19 cellular contexts compared by ENCODE assay signal in the genomic region with DNA sequence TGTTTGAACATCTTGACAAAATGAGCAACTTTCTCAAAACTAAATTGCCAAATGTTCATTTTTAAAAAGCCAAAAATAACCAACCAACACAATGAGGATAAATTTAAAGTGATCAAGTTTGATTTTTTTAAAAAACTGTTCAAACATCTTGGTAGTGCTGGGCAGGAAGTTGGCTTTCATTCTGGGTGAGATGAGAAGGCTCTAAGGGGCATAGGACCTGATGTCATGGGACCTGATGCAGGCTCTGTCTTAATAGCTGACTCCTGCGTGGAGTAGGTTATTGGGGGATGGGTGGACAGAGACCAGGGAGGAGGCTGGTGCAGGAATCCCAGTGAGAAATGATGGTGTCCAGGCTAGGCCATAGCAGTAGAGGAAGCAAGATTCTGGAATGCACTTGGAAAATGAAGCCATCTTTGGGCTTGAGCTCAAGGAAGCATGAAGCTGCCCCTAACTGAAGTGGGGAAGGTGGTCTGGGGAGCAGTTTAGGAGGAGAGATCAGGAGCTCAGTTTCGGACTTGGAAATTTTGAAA. TPM values are rescaled to one million over a fixed set of nuclear protein-coding genes. Genes with fewer than 3 reads are reported as not detected.
DNase-seq lines count a peak whose midpoint lies in the region; ATAC-seq, FAIRE-seq and TF ChIP-seq lines count a peak whose summit lies in the region.
"Had no signal": no experiment of that assay in that cellular context is flagged by ENCODE, and none has a peak within 500 bp of the region (broad histone marks: within the 10 kb centered on the region; RNA-seq: fewer than 3 reads in every experiment).

No MANE protein-coding gene starts in this region.

- ATAC-seq in activated T-cell treated with anti-CD3 and anti-CD28 coated beads, Interleukin-2, amount 50 U/mL, for 72 hours (replicated peaks in 1 of 2) = no peak
- no peak for ATAC-seq in GM12878
- no peak for ATAC-seq in stimulated activated naive B cell treated with anti-CD40 and anti-IgM and Interleukin-4, amounts not matched to agents 10 μg/mL and 1 μg/mL and 100 μg/mL, for 72 hours (replicated peaks)

- no peaks in the 10 kb centered on the region for H3K9me2 ChIP-seq in GM23248 (ENCODE audit: insufficient read depth)

- peaks cover 95% of the 10 kb centered on the region for H3K4me1 Mint-ChIP-seq in activated T-cell treated with anti-CD3 and anti-CD28 coated beads, Interleukin-2, amount 50 U/mL, for 72 hours (ENCODE audit: low read depth)
- H3K4me1 Mint-ChIP-seq in T-helper 2 cell treated with Interferon-gamma antibody and Interleukin-4, amounts not matched to agents 5 μg/mL and 100 μg/mL, for 36 hours (ENCODE audit: low read depth) = peaks cover 58% of the 10 kb centered on the region
- peaks cover 32 to 67% of the 10 kb centered on the region in 2 donors for H3K4me1 Mint-ChIP-seq in stimulated activated naive B cell treated with anti-CD40 and anti-IgM and Interleukin-4, amounts not matched to agents 10 μg/mL and 1 μg/mL and 100 μg/mL, for 72 hours

- H3K27me3 Mint-ChIP-seq in activated T-cell treated with anti-CD3 and anti-CD28 coated beads, Interleukin-2, amount 50 U/mL, for 72 hours (ENCODE audit: low read depth) = no peaks in the 10 kb centered on the region
- no peaks in the 10 kb centered on the region for H3K27me3 Mint-ChIP-seq in T-helper 2 cell treated with Interferon-gamma antibody and Interleukin-4, amounts not matched to agents 5 μg/mL and 100 μg/mL, for 36 hours (ENCODE audit: low read depth)
- H3K27me3 Mint-ChIP-seq in stimulated activated naive B cell treated with anti-CD40 and anti-IgM and Interleukin-4, amounts not matched to agents 10 μg/mL and 1 μg/mL and 100 μg/mL, for 72 hours = no peaks in the 10 kb centered on the region

- no peaks in the 10 kb centered on the region for H4K20me1 ChIP-seq in GM12878 (ENCODE audit: control insufficient read depth, insufficient read depth)
- H4K20me1 ChIP-seq in GM23248 (ENCODE audit: insufficient read depth) = no peaks in the 10 kb centered on the region

- H2AFZ ChIP-seq in GM12878 (ENCODE audit: control insufficient read depth, low read depth, low read length) (no peak overlapping the region), GM23248 (no peak overlapping the region)

- RAD21 ChIA-PET in GM12878 (lab: Charles Lee; ENCODE audit: unreplicated experiment) = interaction anchor here (1.1 to 22.0 kb wide), 9 partner anchors 10 to 76 kb away, joined by 3 to 473 read pairs (median 7); a partner anchor contains a TSS

- H3K9me3 Mint-ChIP-seq in activated T-cell treated with anti-CD3 and anti-CD28 coated beads, Interleukin-2, amount 50 U/mL, for 72 hours = no peaks in the 10 kb centered on the region
- no peaks in the 10 kb centered on the region for H3K9me3 Mint-ChIP-seq in T-helper 2 cell treated with Interferon-gamma antibody and Interleukin-4, amounts not matched to agents 5 μg/mL and 100 μg/mL, for 36 hours
- no peaks in the 10 kb centered on the region for H3K9me3 Mint-ChIP-seq in stimulated activated naive B cell treated with anti-CD40 and anti-IgM and Interleukin-4, amounts not matched to agents 10 μg/mL and 1 μg/mL and 100 μg/mL, for 72 hours

- H3K36me3 Mint-ChIP-seq in activated T-cell treated with anti-CD3 and anti-CD28 coated beads, Interleukin-2, amount 50 U/mL, for 72 hours (ENCODE audit: insufficient read depth in 2 of 2) = peaks cover 4 to 23% of the 10 kb centered on the region in 2 donors
- peaks cover 51% of the 10 kb centered on the region for H3K36me3 Mint-ChIP-seq in T-helper 2 cell treated with Interferon-gamma antibody and Interleukin-4, amounts not matched to agents 5 μg/mL and 100 μg/mL, for 36 hours (ENCODE audit: low read depth)
- peaks cover 39 to 54% of the 10 kb centered on the region in 2 donors for H3K36me3 Mint-ChIP-seq in stimulated activated naive B cell treated with anti-CD40 and anti-IgM and Interleukin-4, amounts not matched to agents 10 μg/mL and 1 μg/mL and 100 μg/mL, for 72 hours

- BruUV-seq in GM12878 (replicated peaks; lab: Mats Ljungman, UMichigan) = no TSS peak

- no peaks in the 10 kb centered on the region for H3K27me3 ChIP-seq in GM12878 (replicated peaks in 1 of 2; ENCODE audit: control insufficient read depth in 2 of 2, insufficient read depth in 2 of 2, low read length in 1 of 2)
- H3K27me3 ChIP-seq in GM23248 (replicated peaks; ENCODE audit: insufficient read depth) = no peaks in the 10 kb centered on the region
- H3K27me3 ChIP-seq: sigmoid colon had no signal

- no peak for TF ChIP-seq POLR2A in GM12878 (IDR thresholded peaks at IDR 0.05; ENCODE audit: low read depth, low read length)

- H3K4me2 ChIP-seq in GM12878 (ENCODE audit: control insufficient read depth, insufficient read depth) (no peak overlapping the region), GM23248 (ENCODE audit: unreplicated experiment) (no peak overlapping the region)
- H3K4me2 ChIP-seq: KMS-11 had no signal

- H3K4me1 ChIP-seq in GM12878 (ENCODE audit: control insufficient read depth, insufficient read depth, low read length) (peaks cover 72% of the 10 kb centered on the region), GM23248 (ENCODE audit: insufficient read depth) (peaks cover 36% of the 10 kb centered on the region)
- H3K4me1 ChIP-seq: sigmoid colon had no signal

- intact Hi-C loops in GM12878 (cut with micrococcal nuclease; ENCODE audit: unreplicated experiment) = no loop called here

- SMC1A ChIA-PET in GM12878 (lab: Charles Lee; ENCODE audit: uncharacterized antibody, unreplicated experiment) = interaction anchor here (0.8 to 20.8 kb wide), 14 partner anchors 10 to 78 kb away, joined by 3 to 604 read pairs (median 3); a partner anchor contains a TSS

- H3K4me3 ChIP-seq in GM12878 (no peak overlapping the region), GM23248 (no peak overlapping the region)
- H3K4me3 ChIP-seq: sigmoid colon had no signal

- H3K9me3 ChIP-seq in GM12878 (replicated peaks; ENCODE audit: control insufficient read depth, insufficient read depth, low read length) (no peaks in the 10 kb centered on the region), GM23248 (ENCODE audit: low read depth) (no peaks in the 10 kb centered on the region)
- H3K9me3 ChIP-seq: sigmoid colon had no signal

- TF ChIP-seq RAD21 in GM12878 (IDR thresholded peaks at IDR 0.05; ENCODE audit: insufficient read depth, low read depth, low read length) = no peak

- peaks cover 50% of the 10 kb centered on the region for H3K79me2 ChIP-seq in GM12878 (ENCODE audit: control insufficient read depth, insufficient read depth, low read length)
- H3K79me2 ChIP-seq in GM23248 (ENCODE audit: insufficient read depth) = peaks cover 58% of the 10 kb centered on the region

- no peak for FAIRE-seq in GM12878 (lab: Jason Lieb, UNC)

- TF ChIP-seq EP300 in GM12878 (IDR thresholded peaks at IDR 0.05; ENCODE audit: borderline replicate concordance in 1 of 2, control insufficient read depth in 1 of 2, low read depth in 2 of 2, low read length in 2 of 2) = no peak

- peak overlapping the region; percentile 57 to 63 for H3K4me3 Mint-ChIP-seq in activated T-cell treated with anti-CD3 and anti-CD28 coated beads, Interleukin-2, amount 50 U/mL, for 72 hours
- peak overlapping the region; percentile 46 for H3K4me3 Mint-ChIP-seq in T-helper 2 cell treated with Interferon-gamma antibody and Interleukin-4, amounts not matched to agents 5 μg/mL and 100 μg/mL, for 36 hours
- H3K4me3 Mint-ChIP-seq in stimulated activated naive B cell treated with anti-CD40 and anti-IgM and Interleukin-4, amounts not matched to agents 10 μg/mL and 1 μg/mL and 100 μg/mL, for 72 hours = peak overlapping the region in 1 of 2 donors; percentile 50

- H3K27ac Mint-ChIP-seq in activated T-cell treated with anti-CD3 and anti-CD28 coated beads, Interleukin-2, amount 50 U/mL, for 72 hours = peak overlapping the region; percentile 91
- peak overlapping the region; percentile 67 for H3K27ac Mint-ChIP-seq in T-helper 2 cell treated with Interferon-gamma antibody and Interleukin-4, amounts not matched to agents 5 μg/mL and 100 μg/mL, for 36 hours
- peak overlapping the region; percentile 52 for H3K27ac Mint-ChIP-seq in stimulated activated naive B cell treated with anti-CD40 and anti-IgM and Interleukin-4, amounts not matched to agents 10 μg/mL and 1 μg/mL and 100 μg/mL, for 72 hours

- POLR2A ChIA-PET in GM12878 (lab: Charles Lee) = interaction anchor here (0.6 to 6.6 kb wide), 11 partner anchors 10 to 322 kb away, joined by 3 to 40 read pairs (median 10); a partner anchor contains a TSS

- H3K27ac ChIP-seq in GM12878 (ENCODE audit: control insufficient read depth, insufficient read depth) (peak overlapping the region; percentile 13; the same call in 1 of the 2 replicates), GM23248 (no peak overlapping the region)
- H3K27ac ChIP-seq: KMS-11, sigmoid colon had no signal

- TF ChIP-seq CTCF in GM12878 (IDR thresholded peaks at IDR 0.05 in 2 of 3, conservative IDR thresholded peaks at IDR 0.05 in 1 of 3; ENCODE audit: control insufficient read depth in 2 of 3, extremely low read depth in 1 of 3, insufficient read depth in 1 of 3, low read depth in 3 of 3, low read length in 3 of 3) = no peak

- WGBS in GM12878 (ENCODE audit: insufficient coverage, insufficient replicate concordance, low lambda C conversion rate, missing lambda C conversion rate) = 30% methylated on average over 2 of the region's 2 CpGs
- WGBS in GM23248 (ENCODE audit: low coverage in 1 of 2, low lambda C conversion rate in 2 of 2, missing lambda C conversion rate in 2 of 2), 2 experiments = 95 to 100% methylated on average over 2 of the region's 2 CpGs

- no peak overlapping the region for H3K9ac ChIP-seq in GM12878 (ENCODE audit: control insufficient read depth, insufficient read depth, low read length)
- no peak overlapping the region for H3K9ac ChIP-seq in GM23248
- H3K9ac ChIP-seq: KMS-11 had no signal

- H3K36me3 ChIP-seq in GM12878 (ENCODE audit: control insufficient read depth in 2 of 2, insufficient read depth in 2 of 2, low read length in 1 of 2) (no peaks in the 10 kb centered on the region; a peak in 1 of 4 replicates), GM23248 (ENCODE audit: low read depth) (no peaks in the 10 kb centered on the region)

- DNase-seq in activated T-cell treated with anti-CD3 and anti-CD28 coated beads, Interleukin-2, amount 50 U/mL, for 72 hours = no peak
- DNase-seq in activated T-cell treated with anti-CD3 and anti-CD28 coated beads, Interleukin-2, amount 50 U/mL, for 48 hours = no peak
- DNase-seq in T-helper 2 cell treated with Interferon-gamma antibody and Interleukin-4, amounts not matched to agents 5 μg/mL and 100 μg/mL, for 36 hours (ENCODE audit: low spot score) = no peak
- DNase-seq in GM12878 (ENCODE audit: low read depth, low spot score) (no peak), GM23248 (no peak), DMS53 treated with DMSO at 0.1 percent for 48 hours (lab: John Stamatoyannopoulos, UW; ENCODE audit: unreplicated experiment) (no peak), NCI-H524 treated with DMSO at 0.1 percent for 48 hours (lab: John Stamatoyannopoulos, UW) (no peak)
- no peak for DNase-seq in stimulated activated naive B cell treated with anti-CD40 and anti-IgM and Interleukin-4, amounts not matched to agents 10 μg/mL and 1 μg/mL and 100 μg/mL, for 72 hours
- DNase-seq: anterior cingulate cortex, HCEC 1CT, head of caudate nucleus, NCI-H1092, NCI-H69, OCI-M1, SHP77, sigmoid colon had no signal

- in situ Hi-C loops in GM12878 (cut with MboI) = no loop called here
- in situ Hi-C loops in GM23248 (cut with MboI) = loop anchor here (10.0 kb wide), 1 partner anchor 55 kb away; no protein-coding TSS in a partner anchor

- CTCF ChIA-PET in GM12878 (lab: Yijun Ruan, JAX) = interaction anchor here (0.6 to 4.8 kb wide), 14 partner anchors 10 to 183 kb away, joined by 3 to 21 read pairs (median 7); no protein-coding TSS in a partner anchor

- H3F3A ChIP-seq in GM23248 (ENCODE audit: insufficient read depth) = peaks cover 29% of the 10 kb centered on the region

RNA-seq across cellular contexts. Expression of a gene that starts 20.3 kb away (rescaled TPM):
- 100 to 1,000 TPM; 239 to 256 TPM for total RNA-seq in activated T-cell treated with anti-CD3 and anti-CD28 coated beads, Interleukin-2, amount 50 U/mL, for 72 hours
- 626 and 671 TPM in 2 replicates for total RNA-seq in GM12878 (2013; cell fraction: nucleolus; rRNA removed)
- total RNA-seq in GM12878 (2014; rRNA removed) = 60.3 and 65.3 TPM in 2 replicates
- total RNA-seq in GM12878 (2014; rRNA removed; fragmentation: Illumina TruSeq; extraction: Trizol) = 49.2 and 54.3 TPM in 2 replicates
- 86.2 and 105 TPM in 2 replicates for total RNA-seq in GM12878 (2021)
- 26.2 TPM for polyA plus RNA-seq in GM12878 (2011; ENCODE audit: low read depth)
- 62.1 and 88.8 TPM in 2 replicates for polyA plus RNA-seq in GM12878 (2011; rRNA removed)
- 73.8 and 102 TPM in 2 replicates for polyA plus RNA-seq in GM12878 (2011; cell fraction: cytosol; rRNA removed)
- 528 TPM in 2 replicates for polyA plus RNA-seq in GM12878 (2011; cell fraction: nucleus; rRNA removed)
- polyA plus RNA-seq in GM12878 (2012) = 39.6 and 49.1 TPM in 2 replicates
- polyA plus RNA-seq in GM12878 (2014; fragmentation: Illumina TruSeq; extraction: Trizol) = 51.5 and 73.0 TPM in 2 replicates
- polyA plus RNA-seq in GM12878 (2014; fragmentation: Nextera tagmentation; extraction: Ambion mirVana) = 10 to 100 TPM; 13.1 to 14.2 TPM
- polyA plus RNA-seq in GM12878 (2014; rRNA removed) = 83.8 and 84.2 TPM in 2 replicates
- polyA plus RNA-seq in GM12878 (2016; fragmentation: Nextera tagmentation; extraction: Ambion mirVana) = 10 to 100 TPM; 43.7 to 49.1 TPM
- polyA minus RNA-seq in GM12878 (2011; rRNA and poly(A)+ RNA removed) = 197 and 272 TPM in 2 replicates
- polyA minus RNA-seq in GM12878 (2011; cell fraction: cytosol; rRNA and poly(A)+ RNA removed) = 42.9 and 54.2 TPM in 2 replicates
- 281 and 428 TPM in 2 replicates for polyA minus RNA-seq in GM12878 (2011; cell fraction: nucleus; rRNA and poly(A)+ RNA removed)
- 17.1 and 23.8 TPM in 2 replicates for total RNA-seq in GM23248 (2014; rRNA removed; shearing (Covaris generic))
- polyA plus RNA-seq in GM23248 (2016; fragmentation: Nextera tagmentation; extraction: Ambion mirVana) = 9.3 and 10.6 TPM in 2 replicates

RNA-seq across cellular contexts. Expression of a gene that starts 48.0 kb away (rescaled TPM):
- under 1 TPM in 1 of 2 donors, not detected in 1; 0.36 TPM for total RNA-seq in activated T-cell treated with anti-CD3 and anti-CD28 coated beads, Interleukin-2, amount 50 U/mL, for 72 hours
- total RNA-seq in GM12878 (2013; cell fraction: nucleolus; rRNA removed) = 2.0 and 2.9 TPM in 2 replicates
- total RNA-seq in GM12878 (2014; rRNA removed) = 1.9 and 2.3 TPM in 2 replicates
- 1.2 and 1.3 TPM in 2 replicates for total RNA-seq in GM12878 (2014; rRNA removed; fragmentation: Illumina TruSeq; extraction: Trizol)
- 0.77 and 1.4 TPM in 2 replicates for total RNA-seq in GM12878 (2021)
- 0.92 TPM for polyA plus RNA-seq in GM12878 (2011; ENCODE audit: low read depth)
- polyA plus RNA-seq in GM12878 (2011; rRNA removed) = 4.5 and 6.4 TPM in 2 replicates
- polyA plus RNA-seq in GM12878 (2011; cell fraction: cytosol; rRNA removed) = 4.8 and 5.3 TPM in 2 replicates
- 2.6 and 3.7 TPM in 2 replicates for polyA plus RNA-seq in GM12878 (2011; cell fraction: nucleus; rRNA removed)
- polyA plus RNA-seq in GM12878 (2012) = 1.2 and 2.1 TPM in 2 replicates
- 0.90 and 1.2 TPM in 2 replicates for polyA plus RNA-seq in GM12878 (2014; fragmentation: Illumina TruSeq; extraction: Trizol)
- polyA plus RNA-seq in GM12878 (2014; fragmentation: Nextera tagmentation; extraction: Ambion mirVana) = 1 to 10 TPM; 2.4 to 2.9 TPM
- polyA plus RNA-seq in GM12878 (2014; rRNA removed) = 1.4 and 1.5 TPM in 2 replicates
- polyA plus RNA-seq in GM12878 (2016; fragmentation: Nextera tagmentation; extraction: Ambion mirVana) = 1 to 10 TPM; 2.3 to 2.9 TPM
- polyA minus RNA-seq in GM12878 (2011; rRNA and poly(A)+ RNA removed) = 3.1 and 3.4 TPM in 2 replicates
- 0.94 and 1.3 TPM in 2 replicates for polyA minus RNA-seq in GM12878 (2011; cell fraction: cytosol; rRNA and poly(A)+ RNA removed)
- polyA minus RNA-seq in GM12878 (2011; cell fraction: nucleus; rRNA and poly(A)+ RNA removed) = 0.85 and 0.96 TPM in 2 replicates
- not detected in 2 replicates for total RNA-seq in GM23248 (2014; rRNA removed; shearing (Covaris generic))
- polyA plus RNA-seq in GM23248 (2016; fragmentation: Nextera tagmentation; extraction: Ambion mirVana) = not detected in 2 replicates
- total RNA-seq: fibroblast of lung, osteocyte had no signal
